ENCODE assay signal across 1 cellular context in the genomic region with DNA sequence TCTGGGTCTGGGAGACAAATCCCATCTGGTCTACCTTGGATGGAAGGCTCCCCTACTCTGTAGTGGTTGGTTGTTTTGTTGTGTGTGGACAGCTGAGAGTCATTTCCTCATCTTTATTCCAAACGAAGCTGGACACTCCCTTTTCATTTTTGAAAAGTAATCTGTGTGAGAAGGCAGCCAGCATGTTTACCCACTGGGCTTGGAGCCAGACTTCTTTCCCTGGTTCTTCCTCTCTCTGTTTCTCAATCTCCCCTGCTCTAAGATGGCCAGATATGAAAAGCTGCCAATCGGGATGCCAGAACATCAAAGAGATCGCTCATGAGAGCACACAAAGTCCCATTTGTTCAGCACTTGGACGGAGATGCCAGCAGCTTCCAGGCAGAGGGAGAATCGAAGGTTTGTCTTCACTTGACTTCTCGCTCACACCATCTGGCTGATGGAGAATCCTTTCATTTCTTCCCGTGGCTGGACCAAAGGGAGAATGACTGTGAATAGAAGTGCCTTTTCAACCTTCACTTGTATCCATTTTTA.
TF ChIP-seq lines count a peak whose summit lies in the region.

No MANE protein-coding gene starts in this region.

TF ChIP-seq in HepG2, 621 proteins besides CTCF, POLR2A, EP300 and RAD21 (continued from another document and continues in another):
- TF ChIP-seq NR2F2 (IDR thresholded peaks at IDR 0.05; ENCODE audit: borderline replicate concordance, low read depth) (peak; percentile 80; the same call in 1 of the 2 replicates), FOXK2 (IDR thresholded peaks at IDR 0.05) (peak; percentile 52; the same call in 1 of the 2 replicates), ZMYM4 (CRISPR knock-in tag; IDR thresholded peaks at IDR 0.05) (peak; percentile 99), KAT7 (CRISPR knock-in tag; IDR thresholded peaks at IDR 0.05; ENCODE audit: borderline replicate concordance) (peak; percentile 72; the same call in 1 of the 2 replicates), RBM22 (optimal IDR thresholded peaks at IDR 0.05; ENCODE audit: low read length) (no peak), ATF2 (CRISPR knock-in tag; IDR thresholded peaks at IDR 0.05) (peak; percentile 86), ZNF180 (CRISPR knock-in tag; IDR thresholded peaks at IDR 0.05; ENCODE audit: borderline replicate concordance, low read depth) (no peak), HNF1B (CRISPR knock-in tag; IDR thresholded peaks at IDR 0.05) (peak; percentile 93), AGO1 (IDR thresholded peaks at IDR 0.05; ENCODE audit: low read depth, low read length, poor library complexity, severe bottlenecking) (no peak), ZNF136 (CRISPR knock-in tag; IDR thresholded peaks at IDR 0.05; ENCODE audit: low read depth) (peak; percentile 69; the same call in 1 of the 2 replicates), HCFC1 (IDR thresholded peaks at IDR 0.05; ENCODE audit: low read depth, low read length) (no peak), SP5 (CRISPR knock-in tag; IDR thresholded peaks at IDR 0.05; ENCODE audit: borderline replicate concordance, low read depth) (peak; percentile 58; the same call in 1 of the 2 replicates), SP2 (CRISPR knock-in tag; IDR thresholded peaks at IDR 0.05) (no peak), TSC22D2 (CRISPR knock-in tag; IDR thresholded peaks at IDR 0.05; ENCODE audit: borderline replicate concordance) (no peak), HNRNPLL (IDR thresholded peaks at IDR 0.05; ENCODE audit: low read depth, low read length, poor library complexity, severe bottlenecking) (no peak), XRCC5 (optimal IDR thresholded peaks at IDR 0.05; ENCODE audit: low read length) (peak; percentile 52), TBX3 (IDR thresholded peaks at IDR 0.05; ENCODE audit: borderline replicate concordance) (peak; percentile 64; the same call in 1 of the 2 replicates), ZNF296 (CRISPR knock-in tag; conservative IDR thresholded peaks at IDR 0.05) (no peak), KLF12 (CRISPR knock-in tag; IDR thresholded peaks at IDR 0.05; ENCODE audit: borderline replicate concordance) (no peak), RCOR2 (CRISPR knock-in tag; IDR thresholded peaks at IDR 0.05) (peak; percentile 99), SMYD3 (CRISPR knock-in tag; IDR thresholded peaks at IDR 0.05) (0 out of 2 replicates have a peak, but pooled peaks have one; percentile 62), ZNF879 (CRISPR knock-in tag; IDR thresholded peaks at IDR 0.05) (no peak), ZNF317 (CRISPR knock-in tag; IDR thresholded peaks at IDR 0.05) (0 out of 2 replicates have a peak, but pooled peaks have one; percentile 28), ZNF782 (CRISPR knock-in tag; IDR thresholded peaks at IDR 0.05; ENCODE audit: borderline replicate concordance) (no peak), NR0B2 (CRISPR knock-in tag; IDR thresholded peaks at IDR 0.05) (no peak), ZNF773 (CRISPR knock-in tag; IDR thresholded peaks at IDR 0.05; ENCODE audit: borderline replicate concordance) (no peak), ZBTB2 (CRISPR knock-in tag; IDR thresholded peaks at IDR 0.05; ENCODE audit: low read depth) (0 out of 2 replicates have a peak, but pooled peaks have one; percentile 19), TOE1 (CRISPR knock-in tag; IDR thresholded peaks at IDR 0.05) (peak; percentile 81; the same call in 1 of the 2 replicates), ZNF83 (CRISPR knock-in tag; IDR thresholded peaks at IDR 0.05; ENCODE audit: borderline replicate concordance) (no peak), MIER3 (CRISPR knock-in tag; IDR thresholded peaks at IDR 0.05; ENCODE audit: borderline replicate concordance) (peak; percentile 97), SUZ12 (IDR thresholded peaks at IDR 0.05; ENCODE audit: low read depth, low read length) (no peak), THAP11 (CRISPR knock-in tag; IDR thresholded peaks at IDR 0.05) (peak; percentile 80), SMAD3 (CRISPR knock-in tag; IDR thresholded peaks at IDR 0.05) (peak; percentile 97), RFXANK (CRISPR knock-in tag; IDR thresholded peaks at IDR 0.05) (peak; percentile 82; the same call in 1 of the 2 replicates), ZNF10 (CRISPR knock-in tag; IDR thresholded peaks at IDR 0.05; ENCODE audit: borderline replicate concordance, low read depth) (no peak), ZNF709 (CRISPR knock-in tag; IDR thresholded peaks at IDR 0.05) (0 out of 2 replicates have a peak, but pooled peaks have one; percentile 36), ZNF235 (CRISPR knock-in tag; IDR thresholded peaks at IDR 0.05; ENCODE audit: borderline replicate concordance) (no peak), FOSL2 (CRISPR knock-in tag; IDR thresholded peaks at IDR 0.05) (peak; percentile 86), ZC3H13 (CRISPR knock-in tag; IDR thresholded peaks at IDR 0.05) (no peak), ZNF660 (CRISPR knock-in tag; IDR thresholded peaks at IDR 0.05; ENCODE audit: borderline replicate concordance, low read depth) (no peak), NFATC3 (CRISPR knock-in tag; IDR thresholded peaks at IDR 0.05) (no peak), PCBP1 (IDR thresholded peaks at IDR 0.05; ENCODE audit: borderline replicate concordance, low read depth, low read length) (no peak), NONO (IDR thresholded peaks at IDR 0.05) (no peak), NONO (CRISPR knock-in tag; conservative IDR thresholded peaks at IDR 0.05) (peak; percentile 64; the same call in 1 of the 2 replicates), ZNF883 (CRISPR knock-in tag; IDR thresholded peaks at IDR 0.05; ENCODE audit: not compliant biosample characterization) (no peak), SYNCRIP (IDR thresholded peaks at IDR 0.05; ENCODE audit: insufficient read depth, low read depth, low read length) (no peak), ZNF354B (CRISPR knock-in tag; IDR thresholded peaks at IDR 0.05) (0 out of 2 replicates have a peak, but pooled peaks have one; percentile 49), ZNF724P (CRISPR knock-in tag; IDR thresholded peaks at IDR 0.05; ENCODE audit: borderline replicate concordance) (no peak), KLF13 (CRISPR knock-in tag; IDR thresholded peaks at IDR 0.05) (no peak), ZNF616 (CRISPR knock-in tag; IDR thresholded peaks at IDR 0.05; ENCODE audit: low read depth) (no peak), ATF7-NPFF (CRISPR knock-in tag; IDR thresholded peaks at IDR 0.05; ENCODE audit: low read depth) (0 out of 2 replicates have a peak, but pooled peaks have one; percentile 45), CHD4 (IDR thresholded peaks at IDR 0.05; ENCODE audit: borderline replicate concordance, low read length) (peak; percentile 78; the same call in 1 of the 2 replicates), CENPX (CRISPR knock-in tag; IDR thresholded peaks at IDR 0.05) (no peak), ZZZ3 (CRISPR knock-in tag; IDR thresholded peaks at IDR 0.05; ENCODE audit: borderline replicate concordance) (no peak), ZNF350 (CRISPR knock-in tag; IDR thresholded peaks at IDR 0.05; ENCODE audit: borderline replicate concordance, low read depth) (peak; percentile 91), ZFP90 (CRISPR knock-in tag; IDR thresholded peaks at IDR 0.05; ENCODE audit: borderline replicate concordance) (peak; percentile 62; the same call in 1 of the 2 replicates), ZNF572 (CRISPR knock-in tag; IDR thresholded peaks at IDR 0.05) (no peak), ZNF713 (CRISPR knock-in tag; IDR thresholded peaks at IDR 0.05) (no peak), FOXA3 (CRISPR knock-in tag; IDR thresholded peaks at IDR 0.05) (peak; percentile 99), ZNF264 (CRISPR knock-in tag; IDR thresholded peaks at IDR 0.05) (0 out of 2 replicates have a peak, but pooled peaks have one; percentile 75), ZNF777 (CRISPR knock-in tag; IDR thresholded peaks at IDR 0.05) (no peak), HDAC1 (CRISPR knock-in tag; IDR thresholded peaks at IDR 0.05) (peak; percentile 89)
- TF ChIP-seq, protein P1, sequence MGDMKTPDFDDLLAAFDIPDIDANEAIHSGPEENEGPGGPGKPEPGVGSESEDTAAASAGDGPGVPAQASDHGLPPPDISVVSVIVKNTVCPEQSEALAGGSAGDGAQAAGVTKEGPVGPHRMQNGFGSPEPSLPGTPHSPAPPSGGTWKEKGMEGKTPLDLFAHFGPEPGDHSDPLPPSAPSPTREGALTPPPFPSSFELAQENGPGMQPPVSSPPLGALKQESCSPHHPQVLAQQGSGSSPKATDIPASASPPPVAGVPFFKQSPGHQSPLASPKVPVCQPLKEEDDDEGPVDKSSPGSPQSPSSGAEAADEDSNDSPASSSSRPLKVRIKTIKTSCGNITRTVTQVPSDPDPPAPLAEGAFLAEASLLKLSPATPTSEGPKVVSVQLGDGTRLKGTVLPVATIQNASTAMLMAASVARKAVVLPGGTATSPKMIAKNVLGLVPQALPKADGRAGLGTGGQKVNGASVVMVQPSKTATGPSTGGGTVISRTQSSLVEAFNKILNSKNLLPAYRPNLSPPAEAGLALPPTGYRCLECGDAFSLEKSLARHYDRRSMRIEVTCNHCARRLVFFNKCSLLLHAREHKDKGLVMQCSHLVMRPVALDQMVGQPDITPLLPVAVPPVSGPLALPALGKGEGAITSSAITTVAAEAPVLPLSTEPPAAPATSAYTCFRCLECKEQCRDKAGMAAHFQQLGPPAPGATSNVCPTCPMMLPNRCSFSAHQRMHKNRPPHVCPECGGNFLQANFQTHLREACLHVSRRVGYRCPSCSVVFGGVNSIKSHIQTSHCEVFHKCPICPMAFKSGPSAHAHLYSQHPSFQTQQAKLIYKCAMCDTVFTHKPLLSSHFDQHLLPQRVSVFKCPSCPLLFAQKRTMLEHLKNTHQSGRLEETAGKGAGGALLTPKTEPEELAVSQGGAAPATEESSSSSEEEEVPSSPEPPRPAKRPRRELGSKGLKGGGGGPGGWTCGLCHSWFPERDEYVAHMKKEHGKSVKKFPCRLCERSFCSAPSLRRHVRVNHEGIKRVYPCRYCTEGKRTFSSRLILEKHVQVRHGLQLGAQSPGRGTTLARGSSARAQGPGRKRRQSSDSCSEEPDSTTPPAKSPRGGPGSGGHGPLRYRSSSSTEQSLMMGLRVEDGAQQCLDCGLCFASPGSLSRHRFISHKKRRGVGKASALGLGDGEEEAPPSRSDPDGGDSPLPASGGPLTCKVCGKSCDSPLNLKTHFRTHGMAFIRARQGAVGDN (CRISPR knock-in tag; IDR thresholded peaks at IDR 0.05): no peak
- TF ChIP-seq, protein P2, sequence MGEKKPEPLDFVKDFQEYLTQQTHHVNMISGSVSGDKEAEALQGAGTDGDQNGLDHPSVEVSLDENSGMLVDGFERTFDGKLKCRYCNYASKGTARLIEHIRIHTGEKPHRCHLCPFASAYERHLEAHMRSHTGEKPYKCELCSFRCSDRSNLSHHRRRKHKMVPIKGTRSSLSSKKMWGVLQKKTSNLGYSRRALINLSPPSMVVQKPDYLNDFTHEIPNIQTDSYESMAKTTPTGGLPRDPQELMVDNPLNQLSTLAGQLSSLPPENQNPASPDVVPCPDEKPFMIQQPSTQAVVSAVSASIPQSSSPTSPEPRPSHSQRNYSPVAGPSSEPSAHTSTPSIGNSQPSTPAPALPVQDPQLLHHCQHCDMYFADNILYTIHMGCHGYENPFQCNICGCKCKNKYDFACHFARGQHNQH (CRISPR knock-in tag; IDR thresholded peaks at IDR 0.05): peak; percentile 97
- TF ChIP-seq, protein P3, sequence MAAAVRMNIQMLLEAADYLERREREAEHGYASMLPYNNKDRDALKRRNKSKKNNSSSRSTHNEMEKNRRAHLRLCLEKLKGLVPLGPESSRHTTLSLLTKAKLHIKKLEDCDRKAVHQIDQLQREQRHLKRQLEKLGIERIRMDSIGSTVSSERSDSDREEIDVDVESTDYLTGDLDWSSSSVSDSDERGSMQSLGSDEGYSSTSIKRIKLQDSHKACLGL (CRISPR knock-in tag; IDR thresholded peaks at IDR 0.05): no peak
- TF ChIP-seq, protein P4, sequence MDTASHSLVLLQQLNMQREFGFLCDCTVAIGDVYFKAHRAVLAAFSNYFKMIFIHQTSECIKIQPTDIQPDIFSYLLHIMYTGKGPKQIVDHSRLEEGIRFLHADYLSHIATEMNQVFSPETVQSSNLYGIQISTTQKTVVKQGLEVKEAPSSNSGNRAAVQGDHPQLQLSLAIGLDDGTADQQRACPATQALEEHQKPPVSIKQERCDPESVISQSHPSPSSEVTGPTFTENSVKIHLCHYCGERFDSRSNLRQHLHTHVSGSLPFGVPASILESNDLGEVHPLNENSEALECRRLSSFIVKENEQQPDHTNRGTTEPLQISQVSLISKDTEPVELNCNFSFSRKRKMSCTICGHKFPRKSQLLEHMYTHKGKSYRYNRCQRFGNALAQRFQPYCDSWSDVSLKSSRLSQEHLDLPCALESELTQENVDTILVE (CRISPR knock-in tag; IDR thresholded peaks at IDR 0.05): peak; percentile 82; the same call in 1 of the 2 replicates
